ENCODE assay signal across 12 cellular contexts in genomic region chr16:3998793-3999478, GRCh38.
DNase-seq lines count a peak whose midpoint lies in the region; ATAC-seq, FAIRE-seq and TF ChIP-seq lines count a peak whose summit lies in the region.
"Had no signal": no experiment of that assay in that cellular context is flagged by ENCODE, and none has a peak within 500 bp of the region (broad histone marks: within the 10 kb centered on the region; RNA-seq: fewer than 3 reads in every experiment).

No MANE protein-coding gene starts in this region.

- peaks cover 23% of the 10 kb centered on the region for H3K4me1 ChIP-seq in neural progenitor cell
- H3K4me1 ChIP-seq: foreskin keratinocyte had no signal

- H3K4me3 Mint-ChIP-seq in neural progenitor cell = no peak overlapping the region
- H3K4me3 Mint-ChIP-seq: activated naive CD4-positive, alpha-beta T cell treated with anti-CD3 and anti-CD28 coated beads for 36 hours had no signal

- H3K36me3 ChIP-seq in neural progenitor cell = no peaks in the 10 kb centered on the region

- H2AFZ ChIP-seq in neural progenitor cell (replicated peaks) = no peak overlapping the region

- no peaks in the 10 kb centered on the region for H3K79me2 ChIP-seq in neural progenitor cell (ENCODE audit: low read depth)

- TF ChIP-seq CTCF in AG09319 (IDR thresholded peaks at IDR 0.05; ENCODE audit: low read depth, low read length) (peak; percentile 17), neural progenitor cell (IDR thresholded peaks at IDR 0.05) (no peak)

- no peak overlapping the region for H3K4me2 ChIP-seq in neural progenitor cell

- no peaks in the 10 kb centered on the region for H3K27me3 ChIP-seq in neural progenitor cell
- H3K27me3 ChIP-seq: foreskin keratinocyte had no signal

- no peak overlapping the region for H3K9ac ChIP-seq in neural progenitor cell

- peaks cover 4% of the 10 kb centered on the region for H3F3A ChIP-seq in neural progenitor cell (ENCODE audit: low read depth)

- H3K27me3 Mint-ChIP-seq in neural progenitor cell (ENCODE audit: insufficient read depth, low read depth) = peaks cover 4% of the 10 kb centered on the region
- H3K27me3 Mint-ChIP-seq: CD4-positive, alpha-beta memory T cell had no signal

- no peak for FAIRE-seq in frontal cortex (lab: Jason Lieb, UNC)

- DNase-seq in AG09319 (ENCODE audit: extremely low read depth, low read depth) (no peak), NCI-H524 (lab: John Stamatoyannopoulos, UW) (peak; percentile 78 to 91), fibroblast of peridontal ligament (ENCODE audit: extremely low read depth) (peak; percentile 58), neural progenitor cell (ENCODE audit: low spot score) (no peak), NCI-H187 (lab: John Stamatoyannopoulos, UW) (no peak), frontal cortex (ENCODE audit: low spot score in 2 of 2) (no peak)
- DNase-seq in activated CD4-positive, alpha-beta T cell treated with anti-CD3 and anti-CD28 coated beads, Interleukin-2, amount 50 U/mL, for 1 hour = no peak
- DNase-seq: activated naive CD4-positive, alpha-beta T cell treated with anti-CD3 and anti-CD28 coated beads for 36 hours; CD4-positive, alpha-beta memory T cell; foreskin keratinocyte; NCI-H748 treated with DMSO at 0.1 percent for 48 hours had no signal

- H3K36me3 Mint-ChIP-seq in neural progenitor cell = no peaks in the 10 kb centered on the region

- peak overlapping the region; percentile 81 for H3K27ac Mint-ChIP-seq in neural progenitor cell
- H3K27ac Mint-ChIP-seq: activated naive CD4-positive, alpha-beta T cell treated with anti-CD3 and anti-CD28 coated beads for 36 hours had no signal

- H3K27ac ChIP-seq in neural progenitor cell = no peak overlapping the region
- H3K27ac ChIP-seq: foreskin keratinocyte had no signal

- H3K9me3 Mint-ChIP-seq in neural progenitor cell = no peaks in the 10 kb centered on the region
- H3K9me3 Mint-ChIP-seq: activated naive CD4-positive, alpha-beta T cell treated with anti-CD3 and anti-CD28 coated beads for 36 hours; CD4-positive, alpha-beta memory T cell had no signal

- no peaks in the 10 kb centered on the region for H3K9me3 ChIP-seq in neural progenitor cell (ENCODE audit: low read depth)

- ATAC-seq in GM18858 (IDR thresholded peaks at IDR 0.05; ENCODE audit: unreplicated experiment) = no peak
- ATAC-seq: foreskin keratinocyte had no signal

- H3K4me1 Mint-ChIP-seq in neural progenitor cell = peaks cover 29% of the 10 kb centered on the region

- H3K4me3 ChIP-seq in neural progenitor cell = no peak overlapping the region

- H4K20me1 ChIP-seq in neural progenitor cell (ENCODE audit: low read depth) = no peaks in the 10 kb centered on the region

Comparison
In these comparisons a context has a peak if more than half of its experiments do, and no peak if none do; other contexts are left out.
1. DNase-seq: peak in NCI-H524 (2 of 2) and fibroblast of peridontal ligament (single experiment); none in AG09319 (single experiment), neural progenitor cell (single experiment), NCI-H187 (0 of 2), activated CD4-positive, alpha-beta T cell treated with anti-CD3 and anti-CD28 coated beads, Interleukin-2, amount 50 U/mL, for 1 hour (single experiment) and frontal cortex (0 of 2).